Comparison of ENCODE assay signal across 4 cellular contexts in genomic region chr9:67418496-67419079, GRCh38.
DNase-seq lines count a peak whose midpoint lies in the region; ATAC-seq and TF ChIP-seq lines count a peak whose summit lies in the region.
"Not testable (repeated sequence)": the region's sequence is repeated elsewhere in the genome, so short reads cannot be mapped to it uniquely, and the experiment has no call there.

No MANE protein-coding gene starts in this region.

- intact Hi-C loops in Right ventricle myocardium inferior (cut with DNase I); heart right ventricle (cut with DNase I); right cardiac atrium (cut with DNase I): not testable (repeated sequence)

- TF ChIP-seq CTCF in heart right ventricle (IDR thresholded peaks at IDR 0.05), result not testable (repeated sequence)

- not testable (repeated sequence) for H3K4me1 ChIP-seq in heart right ventricle; right cardiac atrium (ENCODE audit: control insufficient read depth, insufficient read depth, low read length)

- not testable (repeated sequence) for H3K27me3 ChIP-seq in heart right ventricle; right cardiac atrium (ENCODE audit: control insufficient read depth, insufficient read depth)

- H3K27ac ChIP-seq in heart right ventricle; right cardiac atrium (ENCODE audit: low read length): not testable (repeated sequence)

- not testable (repeated sequence) for H3K9me3 ChIP-seq in heart right ventricle; right cardiac atrium (ENCODE audit: control insufficient read depth, low read length)

- DNase-seq in Right ventricle myocardium inferior (ENCODE audit: missing footprints); heart right ventricle; right cardiac atrium: not testable (repeated sequence)

- peak; percentile 79 for ATAC-seq in esophagus mucosa
- ATAC-seq in Right ventricle myocardium inferior, result peak; percentile 28
- ATAC-seq in heart right ventricle, result peak in 6 of 8 donors; percentile 4 to 53 (median 36)
- ATAC-seq in right cardiac atrium, result peak; percentile 64 to 82

- H3K4me3 ChIP-seq in heart right ventricle; right cardiac atrium (ENCODE audit: low read length): not testable (repeated sequence)

- no CpG with 5 or more reads among the region's 4 CpGs for WGBS in heart right ventricle, 2 donors
- no CpG with 5 or more reads among the region's 4 CpGs for WGBS in right cardiac atrium

- not testable (repeated sequence) for H3K36me3 ChIP-seq in heart right ventricle

Comparison
In these comparisons a context has a peak if more than half of its experiments do, and no peak if none do; other contexts are left out.
1. ATAC-seq: peak in every context shown above with its lines; median percentile 79 in esophagus mucosa; 73 in right cardiac atrium; 36 in heart right ventricle; 28 in Right ventricle myocardium inferior.